In genomic region chr21:20998886-20999285, GRCh38 we compare ENCODE assay signal across 8 cellular contexts. TPM values are rescaled to one million over a fixed set of nuclear protein-coding genes. Genes with fewer than 3 reads are reported as not detected.
DNase-seq lines count a peak whose midpoint lies in the region; ATAC-seq, FAIRE-seq and TF ChIP-seq lines count a peak whose summit lies in the region.

No MANE protein-coding gene starts in this region.

- intact Hi-C loops in OCI-LY7 (cut with micrococcal nuclease; ENCODE audit: unreplicated experiment) (loop anchor here (2.0 kb wide), 1 partner anchor 1794 kb away; no protein-coding TSS in a partner anchor), head of caudate nucleus (cut with DNase I) (loop anchor here (2.0 kb wide), 1 partner anchor 104 kb away; no protein-coding TSS in a partner anchor)

- TF ChIP-seq CTCF in foreskin fibroblast (IDR thresholded peaks at IDR 0.05; ENCODE audit: low read depth, low read length) (no peak), retinal pigment epithelial cell (conservative IDR thresholded peaks at IDR 0.05; ENCODE audit: low read depth, low read length) (no peak), OCI-LY7 (conservative IDR thresholded peaks at IDR 0.05; ENCODE audit: low read length) (no peak)

- no peaks in the 10 kb centered on the region for H4K20me1 ChIP-seq in OCI-LY7 (ENCODE audit: insufficient read depth, low read length)

- FAIRE-seq in frontal cortex (lab: Jason Lieb, UNC), result no peak

- H3K9me3 ChIP-seq in OCI-LY7 (ENCODE audit: low read length), result no peaks in the 10 kb centered on the region; the same call in 1 of the 2 replicates

- no peaks in the 10 kb centered on the region for H3K36me3 ChIP-seq in OCI-LY7 (ENCODE audit: insufficient read depth, low read length)

- no peak overlapping the region for H3K27ac ChIP-seq in OCI-LY7 (ENCODE audit: low read depth, low read length, poor library complexity, severe bottlenecking)

- H3K4me3 ChIP-seq in foreskin fibroblast (ENCODE audit: low read depth in 1 of 2, low read length in 2 of 2) (peak overlapping the region; percentile 77 to 82), retinal pigment epithelial cell (ENCODE audit: low read length) (peak overlapping the region; percentile 81), OCI-LY7 (ENCODE audit: low read depth, low read length, poor library complexity, severe bottlenecking) (no peak overlapping the region)

- POLR2A ChIA-PET in OCI-LY7 (lab: Charles Lee), result interaction anchor here (0.6 kb wide), 1 partner anchor 16 kb away, joined by 3 read pairs; no protein-coding TSS in a partner anchor

- DNase-seq in G401 (ENCODE audit: low spot score), result peak; percentile 3
- DNase-seq in foreskin fibroblast, result no peak
- no peak for DNase-seq in retinal pigment epithelial cell (ENCODE audit: low read depth)
- no peak for DNase-seq in frontal cortex (ENCODE audit: low spot score in 2 of 2)
- DNase-seq in OCI-LY7 (ENCODE audit: low spot score), result no peak
- no peak for DNase-seq in head of caudate nucleus

- no TSS peak for BruUV-seq in OCI-LY7 (replicated peaks; lab: Mats Ljungman, UMichigan)

- in situ Hi-C loops in G401 (cut with HindIII; ENCODE audit: low sequenced_read_pairs), result no loop called here

- no peaks in the 10 kb centered on the region for H3K9me2 ChIP-seq in OCI-LY7 (ENCODE audit: insufficient read depth, low read length)

- ATAC-seq in SK-N-SH treated with all-trans-retinoic acid at 6 μM for 48 hours (0 out of 3 replicates have a peak, but pooled peaks have one; percentile 3), HG02798 (IDR thresholded peaks at IDR 0.05; ENCODE audit: poor library complexity, unreplicated experiment) (no peak)

- H3K4me2 ChIP-seq in OCI-LY7 (ENCODE audit: low read length), result no peak overlapping the region

- no peak overlapping the region for H2AFZ ChIP-seq in OCI-LY7 (ENCODE audit: low read length)

- CTCF ChIA-PET in OCI-LY7 (lab: Charles Lee; ENCODE audit: unreplicated experiment), result no interaction called here

- H3K4me1 ChIP-seq in OCI-LY7 (ENCODE audit: insufficient read depth, low read length, poor library complexity, severe bottlenecking), result no peaks in the 10 kb centered on the region

- no peaks in the 10 kb centered on the region for H3K79me2 ChIP-seq in OCI-LY7 (ENCODE audit: insufficient read depth, low read depth, low read length)

TF ChIP-seq in SK-N-SH treated with all-trans-retinoic acid at 6 μM for 48 hours, 23 proteins besides CTCF, POLR2A, EP300 and RAD21:
- TF ChIP-seq GLIS3 (CRISPR knock-in tag; IDR thresholded peaks at IDR 0.05), result no peak
- no peak for TF ChIP-seq OSR1 (CRISPR knock-in tag; IDR thresholded peaks at IDR 0.05)
- TF ChIP-seq ZNF8 (CRISPR knock-in tag; IDR thresholded peaks at IDR 0.05), result no peak
- TF ChIP-seq BACH2 (CRISPR knock-in tag; IDR thresholded peaks at IDR 0.05; ENCODE audit: borderline replicate concordance), result no peak
- TF ChIP-seq CSRNP3 (CRISPR knock-in tag; IDR thresholded peaks at IDR 0.05), result no peak
- no peak for TF ChIP-seq ZFP3 (CRISPR knock-in tag; IDR thresholded peaks at IDR 0.05)
- no peak for TF ChIP-seq ZNF565 (CRISPR knock-in tag; conservative IDR thresholded peaks at IDR 0.05; ENCODE audit: low read depth)

RNA-seq across cellular contexts. Expression of gene NCAM2, which starts 0.7 kb away (rescaled TPM):
- 5.2 and 6.7 TPM in 2 replicates for total RNA-seq in G401 (2014; rRNA removed; shearing (Covaris generic))
- total RNA-seq in frontal cortex (63.6 TPM), OCI-LY7 (2022) (not detected in 2 replicates)
- not detected in 2 replicates for total RNA-seq in OCI-LY7 (2014; rRNA removed; shearing (Covaris generic))
